Comparison of ENCODE assay signal across 2 cellular contexts in the genomic region with DNA sequence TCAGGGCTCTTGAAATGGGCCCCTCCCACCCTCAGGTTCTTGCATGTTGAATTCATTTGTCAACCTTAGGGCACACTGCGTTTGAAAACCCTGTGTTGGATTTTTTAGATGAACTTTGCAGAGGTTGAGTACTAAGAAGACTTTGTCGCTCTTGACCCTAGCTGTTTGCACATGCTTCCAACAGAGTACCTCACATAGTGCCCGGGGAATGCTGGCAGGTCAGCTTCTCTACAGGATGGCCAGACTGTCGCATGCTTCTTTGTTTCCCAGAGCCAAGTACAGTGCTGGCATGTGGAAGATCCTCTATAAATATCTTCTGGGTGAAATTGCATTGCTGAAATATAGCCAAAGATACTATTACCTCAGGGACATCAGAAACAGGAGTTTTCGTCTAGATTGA.
TF ChIP-seq lines count a peak whose summit lies in the region.

No MANE protein-coding gene starts in this region.

TF ChIP-seq in SK-N-SH, 30 proteins besides CTCF, POLR2A, EP300 and RAD21 (continued from another document):
- TF ChIP-seq, protein P1, sequence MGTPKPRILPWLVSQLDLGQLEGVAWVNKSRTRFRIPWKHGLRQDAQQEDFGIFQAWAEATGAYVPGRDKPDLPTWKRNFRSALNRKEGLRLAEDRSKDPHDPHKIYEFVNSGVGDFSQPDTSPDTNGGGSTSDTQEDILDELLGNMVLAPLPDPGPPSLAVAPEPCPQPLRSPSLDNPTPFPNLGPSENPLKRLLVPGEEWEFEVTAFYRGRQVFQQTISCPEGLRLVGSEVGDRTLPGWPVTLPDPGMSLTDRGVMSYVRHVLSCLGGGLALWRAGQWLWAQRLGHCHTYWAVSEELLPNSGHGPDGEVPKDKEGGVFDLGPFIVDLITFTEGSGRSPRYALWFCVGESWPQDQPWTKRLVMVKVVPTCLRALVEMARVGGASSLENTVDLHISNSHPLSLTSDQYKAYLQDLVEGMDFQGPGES (IDR thresholded peaks at IDR 0.05; ENCODE audit: low read depth, low read length): no peak
- no peak for TF ChIP-seq ELF1 (IDR thresholded peaks at IDR 0.05)
- no peak for TF ChIP-seq MEF2A (IDR thresholded peaks at IDR 0.05; ENCODE audit: borderline replicate concordance, low read depth)
- no peak for TF ChIP-seq SIN3A (IDR thresholded peaks at IDR 0.05; ENCODE audit: borderline replicate concordance, low read depth, low read length)
- TF ChIP-seq RCOR1 (IDR thresholded peaks at IDR 0.05; ENCODE audit: low read length): no peak
- no peak for TF ChIP-seq FOXJ3 (CRISPR knock-in tag; IDR thresholded peaks at IDR 0.05)
- no peak for TF ChIP-seq RFX5 (IDR thresholded peaks at IDR 0.05; ENCODE audit: low read length)
- TF ChIP-seq, protein P2, sequence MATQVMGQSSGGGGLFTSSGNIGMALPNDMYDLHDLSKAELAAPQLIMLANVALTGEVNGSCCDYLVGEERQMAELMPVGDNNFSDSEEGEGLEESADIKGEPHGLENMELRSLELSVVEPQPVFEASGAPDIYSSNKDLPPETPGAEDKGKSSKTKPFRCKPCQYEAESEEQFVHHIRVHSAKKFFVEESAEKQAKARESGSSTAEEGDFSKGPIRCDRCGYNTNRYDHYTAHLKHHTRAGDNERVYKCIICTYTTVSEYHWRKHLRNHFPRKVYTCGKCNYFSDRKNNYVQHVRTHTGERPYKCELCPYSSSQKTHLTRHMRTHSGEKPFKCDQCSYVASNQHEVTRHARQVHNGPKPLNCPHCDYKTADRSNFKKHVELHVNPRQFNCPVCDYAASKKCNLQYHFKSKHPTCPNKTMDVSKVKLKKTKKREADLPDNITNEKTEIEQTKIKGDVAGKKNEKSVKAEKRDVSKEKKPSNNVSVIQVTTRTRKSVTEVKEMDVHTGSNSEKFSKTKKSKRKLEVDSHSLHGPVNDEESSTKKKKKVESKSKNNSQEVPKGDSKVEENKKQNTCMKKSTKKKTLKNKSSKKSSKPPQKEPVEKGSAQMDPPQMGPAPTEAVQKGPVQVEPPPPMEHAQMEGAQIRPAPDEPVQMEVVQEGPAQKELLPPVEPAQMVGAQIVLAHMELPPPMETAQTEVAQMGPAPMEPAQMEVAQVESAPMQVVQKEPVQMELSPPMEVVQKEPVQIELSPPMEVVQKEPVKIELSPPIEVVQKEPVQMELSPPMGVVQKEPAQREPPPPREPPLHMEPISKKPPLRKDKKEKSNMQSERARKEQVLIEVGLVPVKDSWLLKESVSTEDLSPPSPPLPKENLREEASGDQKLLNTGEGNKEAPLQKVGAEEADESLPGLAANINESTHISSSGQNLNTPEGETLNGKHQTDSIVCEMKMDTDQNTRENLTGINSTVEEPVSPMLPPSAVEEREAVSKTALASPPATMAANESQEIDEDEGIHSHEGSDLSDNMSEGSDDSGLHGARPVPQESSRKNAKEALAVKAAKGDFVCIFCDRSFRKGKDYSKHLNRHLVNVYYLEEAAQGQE (IDR thresholded peaks at IDR 0.05; ENCODE audit: low read depth, low read length): no peak
- TF ChIP-seq, protein P3, sequence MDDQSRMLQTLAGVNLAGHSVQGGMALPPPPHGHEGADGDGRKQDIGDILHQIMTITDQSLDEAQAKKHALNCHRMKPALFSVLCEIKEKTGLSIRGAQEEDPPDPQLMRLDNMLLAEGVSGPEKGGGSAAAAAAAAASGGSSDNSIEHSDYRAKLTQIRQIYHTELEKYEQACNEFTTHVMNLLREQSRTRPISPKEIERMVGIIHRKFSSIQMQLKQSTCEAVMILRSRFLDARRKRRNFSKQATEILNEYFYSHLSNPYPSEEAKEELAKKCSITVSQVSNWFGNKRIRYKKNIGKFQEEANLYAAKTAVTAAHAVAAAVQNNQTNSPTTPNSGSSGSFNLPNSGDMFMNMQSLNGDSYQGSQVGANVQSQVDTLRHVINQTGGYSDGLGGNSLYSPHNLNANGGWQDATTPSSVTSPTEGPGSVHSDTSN (IDR thresholded peaks at IDR 0.05): no peak
- no peak for TF ChIP-seq TAF1 (IDR thresholded peaks at IDR 0.05; ENCODE audit: borderline replicate concordance, low read depth, low read length)
- TF ChIP-seq FOXM1 (IDR thresholded peaks at IDR 0.05; ENCODE audit: low read depth): no peak
- TF ChIP-seq SMC3 (IDR thresholded peaks at IDR 0.05; ENCODE audit: low read depth, low read length): no peak
- no peak for TF ChIP-seq GABPA (IDR thresholded peaks at IDR 0.05; ENCODE audit: low read depth)

TF ChIP-seq in GM23338, 12 proteins besides CTCF, POLR2A, EP300 and RAD21:
- TF ChIP-seq, protein P4, sequence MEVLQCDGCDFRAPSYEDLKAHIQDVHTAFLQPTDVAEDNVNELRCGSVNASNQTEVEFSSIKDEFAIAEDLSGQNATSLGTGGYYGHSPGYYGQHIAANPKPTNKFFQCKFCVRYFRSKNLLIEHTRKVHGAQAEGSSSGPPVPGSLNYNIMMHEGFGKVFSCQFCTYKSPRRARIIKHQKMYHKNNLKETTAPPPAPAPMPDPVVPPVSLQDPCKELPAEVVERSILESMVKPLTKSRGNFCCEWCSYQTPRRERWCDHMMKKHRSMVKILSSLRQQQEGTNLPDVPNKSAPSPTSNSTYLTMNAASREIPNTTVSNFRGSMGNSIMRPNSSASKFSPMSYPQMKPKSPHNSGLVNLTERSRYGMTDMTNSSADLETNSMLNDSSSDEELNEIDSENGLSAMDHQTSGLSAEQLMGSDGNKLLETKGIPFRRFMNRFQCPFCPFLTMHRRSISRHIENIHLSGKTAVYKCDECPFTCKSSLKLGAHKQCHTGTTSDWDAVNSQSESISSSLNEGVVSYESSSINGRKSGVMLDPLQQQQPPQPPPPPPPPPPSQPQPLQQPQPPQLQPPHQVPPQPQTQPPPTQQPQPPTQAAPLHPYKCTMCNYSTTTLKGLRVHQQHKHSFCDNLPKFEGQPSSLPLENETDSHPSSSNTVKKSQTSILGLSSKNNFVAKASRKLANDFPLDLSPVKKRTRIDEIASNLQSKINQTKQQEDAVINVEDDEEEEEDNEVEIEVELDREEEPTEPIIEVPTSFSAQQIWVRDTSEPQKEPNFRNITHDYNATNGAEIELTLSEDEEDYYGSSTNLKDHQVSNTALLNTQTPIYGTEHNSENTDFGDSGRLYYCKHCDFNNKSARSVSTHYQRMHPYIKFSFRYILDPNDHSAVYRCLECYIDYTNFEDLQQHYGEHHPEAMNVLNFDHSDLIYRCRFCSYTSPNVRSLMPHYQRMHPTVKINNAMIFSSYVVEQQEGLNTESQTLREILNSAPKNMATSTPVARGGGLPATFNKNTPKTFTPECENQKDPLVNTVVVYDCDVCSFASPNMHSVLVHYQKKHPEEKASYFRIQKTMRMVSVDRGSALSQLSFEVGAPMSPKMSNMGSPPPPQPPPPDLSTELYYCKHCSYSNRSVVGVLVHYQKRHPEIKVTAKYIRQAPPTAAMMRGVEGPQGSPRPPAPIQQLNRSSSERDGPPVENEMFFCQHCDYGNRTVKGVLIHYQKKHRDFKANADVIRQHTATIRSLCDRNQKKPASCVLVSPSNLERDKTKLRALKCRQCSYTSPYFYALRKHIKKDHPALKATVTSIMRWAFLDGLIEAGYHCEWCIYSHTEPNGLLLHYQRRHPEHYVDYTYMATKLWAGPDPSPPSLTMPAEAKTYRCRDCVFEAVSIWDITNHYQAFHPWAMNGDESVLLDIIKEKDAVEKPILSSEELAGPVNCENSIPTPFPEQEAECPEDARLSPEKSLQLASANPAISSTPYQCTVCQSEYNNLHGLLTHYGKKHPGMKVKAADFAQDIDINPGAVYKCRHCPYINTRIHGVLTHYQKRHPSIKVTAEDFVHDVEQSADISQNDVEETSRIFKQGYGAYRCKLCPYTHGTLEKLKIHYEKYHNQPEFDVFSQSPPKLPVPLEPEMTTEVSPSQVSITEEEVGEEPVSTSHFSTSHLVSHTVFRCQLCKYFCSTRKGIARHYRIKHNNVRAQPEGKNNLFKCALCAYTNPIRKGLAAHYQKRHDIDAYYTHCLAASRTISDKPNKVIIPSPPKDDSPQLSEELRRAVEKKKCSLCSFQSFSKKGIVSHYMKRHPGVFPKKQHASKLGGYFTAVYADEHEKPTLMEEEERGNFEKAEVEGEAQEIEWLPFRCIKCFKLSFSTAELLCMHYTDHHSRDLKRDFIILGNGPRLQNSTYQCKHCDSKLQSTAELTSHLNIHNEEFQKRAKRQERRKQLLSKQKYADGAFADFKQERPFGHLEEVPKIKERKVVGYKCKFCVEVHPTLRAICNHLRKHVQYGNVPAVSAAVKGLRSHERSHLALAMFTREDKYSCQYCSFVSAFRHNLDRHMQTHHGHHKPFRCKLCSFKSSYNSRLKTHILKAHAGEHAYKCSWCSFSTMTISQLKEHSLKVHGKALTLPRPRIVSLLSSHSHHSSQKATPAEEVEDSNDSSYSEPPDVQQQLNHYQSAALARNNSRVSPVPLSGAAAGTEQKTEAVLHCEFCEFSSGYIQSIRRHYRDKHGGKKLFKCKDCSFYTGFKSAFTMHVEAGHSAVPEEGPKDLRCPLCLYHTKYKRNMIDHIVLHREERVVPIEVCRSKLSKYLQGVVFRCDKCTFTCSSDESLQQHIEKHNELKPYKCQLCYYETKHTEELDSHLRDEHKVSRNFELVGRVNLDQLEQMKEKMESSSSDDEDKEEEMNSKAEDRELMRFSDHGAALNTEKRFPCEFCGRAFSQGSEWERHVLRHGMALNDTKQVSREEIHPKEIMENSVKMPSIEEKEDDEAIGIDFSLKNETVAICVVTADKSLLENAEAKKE (CRISPR knock-in tag; IDR thresholded peaks at IDR 0.05): no peak
- no peak for TF ChIP-seq ZNF114 (CRISPR knock-in tag; IDR thresholded peaks at IDR 0.05)
- TF ChIP-seq, protein P5, sequence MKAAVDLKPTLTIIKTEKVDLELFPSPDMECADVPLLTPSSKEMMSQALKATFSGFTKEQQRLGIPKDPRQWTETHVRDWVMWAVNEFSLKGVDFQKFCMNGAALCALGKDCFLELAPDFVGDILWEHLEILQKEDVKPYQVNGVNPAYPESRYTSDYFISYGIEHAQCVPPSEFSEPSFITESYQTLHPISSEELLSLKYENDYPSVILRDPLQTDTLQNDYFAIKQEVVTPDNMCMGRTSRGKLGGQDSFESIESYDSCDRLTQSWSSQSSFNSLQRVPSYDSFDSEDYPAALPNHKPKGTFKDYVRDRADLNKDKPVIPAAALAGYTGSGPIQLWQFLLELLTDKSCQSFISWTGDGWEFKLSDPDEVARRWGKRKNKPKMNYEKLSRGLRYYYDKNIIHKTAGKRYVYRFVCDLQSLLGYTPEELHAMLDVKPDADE (IDR thresholded peaks at IDR 0.05): no peak
- no peak for TF ChIP-seq JUNB (IDR thresholded peaks at IDR 0.05; ENCODE audit: unreplicated experiment)
- no peak for TF ChIP-seq NANOG (IDR thresholded peaks at IDR 0.05; ENCODE audit: borderline replicate concordance)
- TF ChIP-seq CREB1 (CRISPR knock-in tag; IDR thresholded peaks at IDR 0.05; ENCODE audit: low read depth): no peak
- no peak for TF ChIP-seq EZH2phosphoT487 (IDR thresholded peaks at IDR 0.05; ENCODE audit: unreplicated experiment)
- no peak for TF ChIP-seq EZH2 (IDR thresholded peaks at IDR 0.05; ENCODE audit: low read depth, unreplicated experiment)
- TF ChIP-seq, protein P2 (IDR thresholded peaks at IDR 0.05; ENCODE audit: unreplicated experiment): no peak
- TF ChIP-seq STAT1 (IDR thresholded peaks at IDR 0.05; ENCODE audit: unreplicated experiment): no peak
- TF ChIP-seq POLR2AphosphoS5 (IDR thresholded peaks at IDR 0.05; ENCODE audit: low read depth): no peak
- TF ChIP-seq ZNF331 (CRISPR knock-in tag; IDR thresholded peaks at IDR 0.05; ENCODE audit: low read depth): no peak
TF ChIP-seq in GM23338: peak in this region for 0.
